Comparison of ENCODE assay signal across 17 cellular contexts in genomic region chr12:25005376-25005775, GRCh38. TPM values are rescaled to one million over a fixed set of nuclear protein-coding genes. Genes with fewer than 3 reads are reported as not detected.
DNase-seq lines count a peak whose midpoint lies in the region; ATAC-seq, FAIRE-seq and TF ChIP-seq lines count a peak whose summit lies in the region.
"Had no signal": no experiment of that assay in that cellular context is flagged by ENCODE, and none has a peak within 500 bp of the region (broad histone marks: within the 10 kb centered on the region; RNA-seq: fewer than 3 reads in every experiment).

No MANE protein-coding gene starts in this region.

- no peak for FAIRE-seq in pancreas (lab: Jason Lieb, UNC)

- H3K36me3 ChIP-seq in pancreas: no peaks in the 10 kb centered on the region
- H3K36me3 ChIP-seq: neural progenitor cell, thoracic aorta had no signal

- H3K4me3 ChIP-seq in pancreas: no peak overlapping the region
- H3K4me3 ChIP-seq: hepatocyte, neural progenitor cell, skin epidermis, thoracic aorta had no signal

- DNase-seq in germinal center (ENCODE audit: low spot score) (peak; percentile 51), pancreas (no peak), amygdala (lab: John Stamatoyannopoulos, UW) (no peak), SIG-M5 (lab: John Stamatoyannopoulos, UW) (no peak)
- no peak for DNase-seq in stimulated activated naive CD4-positive, alpha-beta T cell (lab: John Stamatoyannopoulos, UW)
- DNase-seq: activated CD8-positive, alpha-beta T cell treated with anti-CD3 and anti-CD28 coated beads, Interleukin-2, amount 10 ng/mL, durations not matched to agents 7 days and 5 days; activated naive CD4-positive, alpha-beta T cell treated with Interleukin-2 at 50 U/mL for 16 hours; CD4-positive, CD25-positive, alpha-beta regulatory T cell; Kasumi-1; NCI-H2081 had no signal

- no peaks in the 10 kb centered on the region for H3K4me1 ChIP-seq in pancreas
- H3K4me1 ChIP-seq: neural progenitor cell had no signal

- no peaks in the 10 kb centered on the region for H3K9me3 ChIP-seq in pancreas
- H3K9me3 ChIP-seq: thoracic aorta had no signal

- TF ChIP-seq CTCF in pancreas (IDR thresholded peaks at IDR 0.05): no peak

- 89 to 93% methylated on average over 4 of the region's 4 CpGs for WGBS in pancreas, 2 donors

- no peaks in the 10 kb centered on the region for H3K27me3 ChIP-seq in pancreas
- H3K27me3 ChIP-seq: hepatocyte, neural progenitor cell had no signal

- H3K27ac ChIP-seq in pancreas: no peak overlapping the region
- H3K27ac ChIP-seq: hepatocyte, neural progenitor cell, skin epidermis, thoracic aorta had no signal

- ATAC-seq in GM18873 (IDR thresholded peaks at IDR 0.05; ENCODE audit: low FRiP score, unreplicated experiment) (peak; percentile 41), GM21619 (IDR thresholded peaks at IDR 0.05; ENCODE audit: unreplicated experiment) (peak; percentile 54), HG03354 (IDR thresholded peaks at IDR 0.05; ENCODE audit: poor library complexity, severe bottlenecking, unreplicated experiment) (peak; percentile 72), pancreas (no peak)
- ATAC-seq: activated CD8-positive, alpha-beta T cell treated with anti-CD3 and anti-CD28 coated beads, Interleukin-2, amount 10 ng/mL, durations not matched to agents 7 days and 5 days had no signal

- intact Hi-C loops in pancreas (cut with DNase I): no loop called here

RNA-seq across cellular contexts. Expression of gene BCAT1, which starts 56.5 kb away (rescaled TPM):
- 100 to 1,000 TPM in 1 of 6 donors, 10 to 100 TPM in 5; 54.4 to 121 (median 73.4) TPM for total RNA-seq in pancreas
- 1 to 10 TPM; 7.6 to 9.6 TPM for polyA plus RNA-seq in pancreas

Comparison
In these comparisons a context has a peak if more than half of its experiments do, and no peak if none do; other contexts are left out.
1. ATAC-seq: peak in GM18873 (single experiment), GM21619 (single experiment) and HG03354 (single experiment); none in pancreas (0 of 4).